ENCODE assay signal across 1 cellular context in the genomic region with DNA sequence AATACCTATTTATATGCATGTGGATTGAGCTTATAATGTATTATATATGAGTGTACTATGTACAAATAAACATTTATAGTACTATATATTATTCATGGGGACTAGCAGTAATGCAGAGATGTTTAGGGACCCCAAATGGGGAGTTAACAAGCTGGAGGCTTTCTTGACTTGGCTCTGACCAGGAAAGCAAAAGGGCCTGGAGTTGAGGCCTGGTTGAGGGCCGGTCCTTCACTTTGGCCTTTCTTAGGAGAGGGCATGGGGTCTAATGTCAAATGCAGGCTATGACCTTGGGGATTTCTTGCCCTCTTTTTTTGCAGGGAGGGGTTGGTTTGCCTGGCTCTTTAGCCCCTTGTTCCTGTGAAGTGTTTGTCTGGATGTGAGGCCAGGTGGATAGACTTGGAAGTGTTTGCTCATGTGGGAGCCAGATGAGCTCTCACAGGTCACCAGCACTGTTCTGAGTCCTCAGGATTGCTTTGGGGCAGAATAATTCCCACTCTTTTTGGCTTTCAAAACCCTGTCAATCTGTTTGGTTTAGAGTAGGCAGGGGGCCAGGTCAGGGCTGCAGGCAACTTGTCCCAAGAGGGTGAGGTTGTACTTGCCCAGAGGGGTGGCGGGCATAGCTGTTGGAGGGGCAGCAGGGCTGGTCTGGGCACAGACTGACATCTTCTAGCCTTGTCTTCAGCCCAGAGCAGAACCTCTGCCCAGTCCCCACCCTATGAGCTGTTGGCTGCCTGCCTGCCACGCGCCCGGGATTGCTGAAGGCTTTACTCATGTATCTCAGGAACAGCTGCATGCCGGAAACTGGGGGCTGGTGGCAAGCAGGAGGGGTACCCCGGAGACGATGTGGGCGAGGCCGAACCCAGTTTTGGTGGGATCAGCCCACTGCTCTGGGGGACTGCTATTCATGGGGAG.
TF ChIP-seq lines count a peak whose summit lies in the region.

No MANE protein-coding gene starts in this region.

TF ChIP-seq in IMR-90, 13 proteins besides CTCF, POLR2A, EP300 and RAD21:
- TF ChIP-seq BHLHE40 (IDR thresholded peaks at IDR 0.05; ENCODE audit: low read depth, low read length) (0 out of 2 replicates have a peak, but pooled peaks have one; percentile 24), SMC3 (IDR thresholded peaks at IDR 0.05; ENCODE audit: low read depth, low read length) (no peak), CHD1 (IDR thresholded peaks at IDR 0.05; ENCODE audit: low read depth, low read length) (no peak), MXI1 (IDR thresholded peaks at IDR 0.05; ENCODE audit: borderline replicate concordance, low read depth, low read length) (peak; percentile 87), FOS (IDR thresholded peaks at IDR 0.05; ENCODE audit: low read depth, low read length) (0 out of 2 replicates have a peak, but pooled peaks have one; percentile 27)
- TF ChIP-seq, protein P1, sequence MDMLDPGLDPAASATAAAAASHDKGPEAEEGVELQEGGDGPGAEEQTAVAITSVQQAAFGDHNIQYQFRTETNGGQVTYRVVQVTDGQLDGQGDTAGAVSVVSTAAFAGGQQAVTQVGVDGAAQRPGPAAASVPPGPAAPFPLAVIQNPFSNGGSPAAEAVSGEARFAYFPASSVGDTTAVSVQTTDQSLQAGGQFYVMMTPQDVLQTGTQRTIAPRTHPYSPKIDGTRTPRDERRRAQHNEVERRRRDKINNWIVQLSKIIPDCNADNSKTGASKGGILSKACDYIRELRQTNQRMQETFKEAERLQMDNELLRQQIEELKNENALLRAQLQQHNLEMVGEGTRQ (IDR thresholded peaks at IDR 0.05; ENCODE audit: low read depth, low read length) = no peak; the same call in 1 of the 2 replicates
